Comparison of ENCODE assay signal across 14 cellular contexts in the genomic region with DNA sequence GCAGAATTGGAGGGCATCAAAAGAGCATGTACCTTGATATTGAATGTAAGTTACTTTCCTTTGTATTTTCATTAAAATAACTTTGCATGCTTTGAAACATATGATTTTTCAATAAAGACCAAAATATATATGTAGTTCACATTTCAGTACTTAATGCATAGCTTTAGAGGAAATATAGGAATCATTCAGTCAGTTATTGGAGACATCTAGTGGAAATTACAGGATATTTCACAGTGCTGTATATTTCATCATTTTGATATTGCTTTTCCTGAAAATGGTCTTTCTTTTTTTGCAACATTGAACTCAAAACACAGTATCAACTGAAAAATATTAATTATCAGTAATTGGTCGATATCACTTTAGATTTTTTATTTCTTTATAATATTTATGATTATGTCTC.
DNase-seq lines count a peak whose midpoint lies in the region; ATAC-seq and TF ChIP-seq lines count a peak whose summit lies in the region.
"Had no signal": no experiment of that assay in that cellular context is flagged by ENCODE, and none has a peak within 500 bp of the region (broad histone marks: within the 10 kb centered on the region; RNA-seq: fewer than 3 reads in every experiment).

No MANE protein-coding gene starts in this region.

- DNase-seq in HT1080 (ENCODE audit: low read depth), result peak; percentile 3
- no peak for DNase-seq in SK-N-SH
- DNase-seq in foreskin melanocyte, result peak; percentile 11
- DNase-seq in GM10266 (ENCODE audit: extremely low spot score), result no peak
- DNase-seq: effector memory CD4-positive, alpha-beta T cell; left ventricle myocardium inferior; NCI-H2081 treated with DMSO at 0.1 percent for 48 hours; stimulated activated CD8-positive, alpha-beta memory T cell treated with anti-CD3 and anti-CD28 coated beads, Interleukin-4, amount 100 ng/mL, for 48 hours; WERI-Rb-1 had no signal

- no peak overlapping the region for H3K4me2 ChIP-seq in SK-N-SH
- H3K4me2 ChIP-seq: BLaER1 treated with 17β-estradiol and CSF1 and Interleukin-3, amounts not matched to agents 10 nM and 100 nM had no signal

- 14% methylated on average over 1 of the region's 1 CpG for WGBS in SK-N-SH (ENCODE audit: low lambda C conversion rate)
- WGBS in gastroesophageal sphincter (ENCODE audit: low coverage in 1 of 2), 2 donors, result 67 to 70% methylated on average over 1 of the region's 1 CpG

- H2AFZ ChIP-seq in SK-N-SH (ENCODE audit: low read depth), result peak overlapping the region; percentile 24; the same call in 1 of the 2 replicates

- H3K9ac ChIP-seq in SK-N-SH, result no peak overlapping the region
- H3K9ac ChIP-seq: BLaER1 treated with 17β-estradiol and CSF1 and Interleukin-3, amounts not matched to agents 10 nM and 100 nM had no signal

- no peaks in the 10 kb centered on the region for H4K20me1 ChIP-seq in SK-N-SH (ENCODE audit: insufficient read depth)
- H4K20me1 ChIP-seq: BLaER1 treated with 17β-estradiol and CSF1 and Interleukin-3, amounts not matched to agents 10 nM and 100 nM had no signal

- no peaks in the 10 kb centered on the region for H3K9me2 ChIP-seq in SK-N-SH

- H3K9me3 ChIP-seq in SK-N-SH, result no peaks in the 10 kb centered on the region
- H3K9me3 ChIP-seq in gastroesophageal sphincter, result no peaks in the 10 kb centered on the region
- H3K9me3 ChIP-seq: BLaER1 treated with 17β-estradiol and CSF1 and Interleukin-3, amounts not matched to agents 10 nM and 100 nM; left ventricle myocardium inferior had no signal

- peak; percentile 61 for TF ChIP-seq CTCF in 22Rv1 (IDR thresholded peaks at IDR 0.05)
- peak; percentile 53 for TF ChIP-seq CTCF in SK-N-SH (IDR thresholded peaks at IDR 0.05)
- TF ChIP-seq CTCF in GM10266 (IDR thresholded peaks at IDR 0.05; ENCODE audit: control insufficient read depth, insufficient read depth, low read depth, missing control alignments), result no peak
- no peak for TF ChIP-seq CTCF in gastroesophageal sphincter (IDR thresholded peaks at IDR 0.05)

- ATAC-seq in GM18870 (IDR thresholded peaks at IDR 0.05; ENCODE audit: unreplicated experiment) (no peak), HG03108 (IDR thresholded peaks at IDR 0.05; ENCODE audit: unreplicated experiment) (no peak), gastroesophageal sphincter (no peak)

- H3F3A ChIP-seq in SK-N-SH (replicated peaks; ENCODE audit: insufficient read depth), result no peaks in the 10 kb centered on the region

- TF ChIP-seq EP300 in SK-N-SH (IDR thresholded peaks at IDR 0.05; ENCODE audit: borderline replicate concordance in 1 of 2, low read depth in 1 of 2, low read length in 1 of 2) (no peak), gastroesophageal sphincter (IDR thresholded peaks at IDR 0.05) (no peak)

- H3K27ac ChIP-seq in 22Rv1 (no peak overlapping the region), SK-N-SH (ENCODE audit: low read depth in 2 of 2, low read length in 1 of 2) (no peak overlapping the region), gastroesophageal sphincter (no peak overlapping the region)
- H3K27ac ChIP-seq: BLaER1 treated with 17β-estradiol and CSF1 and Interleukin-3, amounts not matched to agents 10 nM and 100 nM; left ventricle myocardium inferior; WERI-Rb-1 had no signal

- CTCF ChIA-PET in SK-N-SH (lab: Yijun Ruan, JAX), result interaction anchor here (0.6 to 2.3 kb wide), 12 partner anchors 8 to 547 kb away, joined by 3 to 17 read pairs (median 3); no protein-coding TSS in a partner anchor

- POLR2A ChIA-PET in SK-N-SH (lab: Yijun Ruan, JAX), result no interaction called here

- no peak for TF ChIP-seq POLR2A in gastroesophageal sphincter (IDR thresholded peaks at IDR 0.05)

- H3K36me3 ChIP-seq in SK-N-SH (replicated peaks in 1 of 2; ENCODE audit: control insufficient read depth in 1 of 2, insufficient read depth in 2 of 2, low read length in 1 of 2) (no peaks in the 10 kb centered on the region), gastroesophageal sphincter (no peaks in the 10 kb centered on the region)
- H3K36me3 ChIP-seq: BLaER1 treated with 17β-estradiol and CSF1 and Interleukin-3, amounts not matched to agents 10 nM and 100 nM; left ventricle myocardium inferior; WERI-Rb-1 had no signal

- H3K79me2 ChIP-seq in SK-N-SH (ENCODE audit: insufficient read depth), result no peaks in the 10 kb centered on the region

- H3K27me3 ChIP-seq in SK-N-SH (ENCODE audit: insufficient read depth) (no peaks in the 10 kb centered on the region), gastroesophageal sphincter (no peaks in the 10 kb centered on the region)
- H3K27me3 ChIP-seq: BLaER1 treated with 17β-estradiol and CSF1 and Interleukin-3, amounts not matched to agents 10 nM and 100 nM had no signal

- peak; percentile 69 for TF ChIP-seq RAD21 in SK-N-SH (IDR thresholded peaks at IDR 0.05; ENCODE audit: low read length)

- H3K4me3 ChIP-seq in SK-N-SH (ENCODE audit: low read depth in 2 of 2, low read length in 1 of 2) (no peak overlapping the region), gastroesophageal sphincter (no peak overlapping the region)
- H3K4me3 ChIP-seq: BLaER1 treated with 17β-estradiol and CSF1 and Interleukin-3, amounts not matched to agents 10 nM and 100 nM; left ventricle myocardium inferior had no signal

- H3K4me1 ChIP-seq in SK-N-SH (ENCODE audit: control insufficient read depth in 1 of 2, insufficient read depth in 2 of 2, low read depth in 1 of 2, low read length in 1 of 2) (no peaks in the 10 kb centered on the region; a peak in 1 of 4 replicates), gastroesophageal sphincter (no peaks in the 10 kb centered on the region)
- H3K4me1 ChIP-seq: left ventricle myocardium inferior had no signal

TF ChIP-seq in SK-N-SH, 30 proteins besides CTCF, POLR2A, EP300 and RAD21:
- TF ChIP-seq SMC3 (IDR thresholded peaks at IDR 0.05; ENCODE audit: low read depth, low read length) (peak; percentile 42), FOSL2 (IDR thresholded peaks at IDR 0.05; ENCODE audit: borderline replicate concordance, low read depth) (no peak)

Comparison
In these comparisons a context has a peak if more than half of its experiments do, and no peak if none do; other contexts are left out.
1. CTCF ChIP-seq: peak in 22Rv1 (single experiment) and SK-N-SH (single experiment); none in GM10266 (single experiment) and gastroesophageal sphincter (0 of 4).
2. DNase-seq: peak in HT1080 (single experiment) and foreskin melanocyte (single experiment); none in SK-N-SH (single experiment) and GM10266 (single experiment).